In the genomic region with DNA sequence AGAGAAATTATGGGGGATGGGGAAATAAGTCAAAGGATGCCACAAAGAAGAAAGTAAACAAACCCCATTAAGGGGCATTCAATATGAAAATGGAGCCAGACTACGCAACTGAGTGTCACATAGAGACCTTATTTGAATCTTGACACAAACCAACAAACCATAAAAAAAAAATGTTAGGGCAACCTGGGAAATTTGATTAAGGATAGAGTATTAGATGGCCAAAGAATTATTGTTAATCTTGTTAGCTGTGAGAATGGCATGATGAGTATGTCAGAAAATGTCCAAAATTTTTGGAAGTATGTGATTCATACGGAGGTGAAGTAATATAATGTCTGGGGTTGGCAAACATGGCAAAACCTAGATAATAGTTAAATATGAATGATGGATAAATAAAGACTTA, we compare ENCODE assay signal across 7 cellular contexts.
"Had no signal": no experiment of that assay in that cellular context is flagged by ENCODE, and none has a peak within 500 bp of the region (broad histone marks: within the 10 kb centered on the region; RNA-seq: fewer than 3 reads in every experiment).

No MANE protein-coding gene starts in this region.

- H3K27ac ChIP-seq: HL-60, KMS-11 had no signal

- H3K4me2 ChIP-seq: KMS-11 had no signal

- DNase-seq: IMR-90, KBM-7, KG1 had no signal

- H3K4me3 ChIP-seq: K562 had no signal

- H3K9ac ChIP-seq: KMS-11 had no signal

- ATAC-seq: HepG2, K562 had no signal
